ENCODE assay signal across 19 cellular contexts in genomic region chr6:125951323-125951722, GRCh38.
"Had no signal": no experiment of that assay in that cellular context is flagged by ENCODE, and none has a peak within 500 bp of the region (broad histone marks: within the 10 kb centered on the region; RNA-seq: fewer than 3 reads in every experiment).

No MANE protein-coding gene starts in this region.

- H3K36me3 Mint-ChIP-seq: naive thymus-derived CD8-positive, alpha-beta T cell; stimulated activated effector memory CD8-positive, alpha-beta T cell treated with anti-CD3 and anti-CD28 coated beads, Interleukin-12 subunit alpha, Interleukin-12 subunit beta, amount 100 ng/mL, for 72 hours had no signal

- H3K27me3 ChIP-seq: heart left ventricle, ovary, right atrium auricular region, suprapubic skin, thyroid gland, upper lobe of left lung, uterus had no signal

- ATAC-seq: heart left ventricle; naive thymus-derived CD8-positive, alpha-beta T cell; stimulated activated effector memory CD8-positive, alpha-beta T cell treated with anti-CD3 and anti-CD28 coated beads, Interleukin-12 subunit alpha, Interleukin-12 subunit beta, amount 100 ng/mL, for 72 hours; stimulated activated naive CD8-positive, alpha-beta T cell treated with anti-CD3 and anti-CD28 coated beads, Interleukin-15, Interleukin-2, amounts not matched to agents 100 U/mL and 50 U/mL, for 24 hours had no signal

- H3K36me3 ChIP-seq: heart left ventricle, ovary, right atrium auricular region, suprapubic skin, thyroid gland, upper lobe of left lung, uterus had no signal

- H3K4me3 Mint-ChIP-seq: dendritic cell treated with granulocyte-macrophage colony-stimulating factor and Interleukin-4, amounts not matched to agents 40 ng/mL and 50 ng/mL, for 4 days; endodermal cell; naive thymus-derived CD8-positive, alpha-beta T cell; stimulated activated effector memory CD8-positive, alpha-beta T cell treated with anti-CD3 and anti-CD28 coated beads, Interleukin-12 subunit alpha, Interleukin-12 subunit beta, amount 100 ng/mL, for 72 hours had no signal

- H3K4me3 ChIP-seq: heart left ventricle, ovary, right atrium auricular region, suprapubic skin, thyroid gland, upper lobe of left lung, uterus had no signal

- H3K27ac ChIP-seq: heart left ventricle, ovary, right atrium auricular region, suprapubic skin, thyroid gland, upper lobe of left lung, uterus had no signal

- H3K9me3 Mint-ChIP-seq: dendritic cell treated with granulocyte-macrophage colony-stimulating factor and Interleukin-4, amounts not matched to agents 40 ng/mL and 50 ng/mL, for 4 days; naive thymus-derived CD8-positive, alpha-beta T cell; stimulated activated effector memory CD8-positive, alpha-beta T cell treated with anti-CD3 and anti-CD28 coated beads, Interleukin-12 subunit alpha, Interleukin-12 subunit beta, amount 100 ng/mL, for 72 hours had no signal

- H3K9me3 ChIP-seq: heart left ventricle, ovary, right atrium auricular region, suprapubic skin, thyroid gland, upper lobe of left lung, uterus had no signal

- H3K27ac Mint-ChIP-seq: dendritic cell treated with granulocyte-macrophage colony-stimulating factor and Interleukin-4, amounts not matched to agents 40 ng/mL and 50 ng/mL, for 4 days; endodermal cell; stimulated activated effector memory CD8-positive, alpha-beta T cell treated with anti-CD3 and anti-CD28 coated beads, Interleukin-12 subunit alpha, Interleukin-12 subunit beta, amount 100 ng/mL, for 72 hours had no signal

- DNase-seq: endodermal cell; erythroblast; heart left ventricle; hippocampal formation; kidney glomerular epithelial cell; naive thymus-derived CD8-positive, alpha-beta T cell; nucleus accumbens; ovary; small intestine; stimulated activated CD4-positive, alpha-beta T cell treated with anti-CD3 and anti-CD28 coated beads, Interleukin-4, amount 100 ng/mL, for 1 hour; stimulated activated CD8-positive, alpha-beta memory T cell treated with anti-CD3 and anti-CD28 coated beads, Interleukin-4, amount 100 ng/mL, for 48 hours; stimulated activated naive CD8-positive, alpha-beta T cell treated with anti-CD3 and anti-CD28 coated beads, Interleukin-15, Interleukin-2, amounts not matched to agents 100 U/mL and 50 U/mL, for 24 hours; thyroid gland; upper lobe of left lung; uterus had no signal

- H3K4me1 ChIP-seq: uterus had no signal

- H3K27me3 Mint-ChIP-seq: dendritic cell treated with granulocyte-macrophage colony-stimulating factor and Interleukin-4, amounts not matched to agents 40 ng/mL and 50 ng/mL, for 4 days had no signal
